32 cellular contexts compared by ENCODE assay signal in genomic region chr1:182386980-182387379, GRCh38. TPM values are rescaled to one million over a fixed set of nuclear protein-coding genes. Genes with fewer than 3 reads are reported as not detected.
DNase-seq lines count a peak whose midpoint lies in the region; ATAC-seq and TF ChIP-seq lines count a peak whose summit lies in the region.
"Had no signal": no experiment of that assay in that cellular context is flagged by ENCODE, and none has a peak within 500 bp of the region (broad histone marks: within the 10 kb centered on the region; RNA-seq: fewer than 3 reads in every experiment).

No MANE protein-coding gene starts in this region.

- 95 to 100% methylated on average over 1 to 5 of the region's 5 CpGs for WGBS in gastroesophageal sphincter (ENCODE audit: low coverage in 1 of 2), 2 donors

- H3K4me1 ChIP-seq in gastroesophageal sphincter (peaks cover 3 to 64% (median 12%) of the 10 kb centered on the region in 3 donors), vagina (peaks cover 64% of the 10 kb centered on the region)

- DNase-seq in progenitor cell of endocrine pancreas (ENCODE audit: low spot score, unreplicated experiment), result no peak
- DNase-seq in vagina (ENCODE audit: extremely low spot score in 2 of 2), result no peak
- no peak for DNase-seq in NOMO-1 (lab: John Stamatoyannopoulos, UW; ENCODE audit: unreplicated experiment in 2 of 2)
- no peak for DNase-seq in SKM-1 (lab: John Stamatoyannopoulos, UW; ENCODE audit: unreplicated experiment)
- DNase-seq: activated CD4-positive, alpha-beta T cell treated with anti-CD3 and anti-CD28 coated beads, Interleukin-2, amount 50 U/mL, for 4 hours; activated gamma-delta T cell treated with Interleukin-2 at 50 U/mL for 16 hours; activated naive CD8-positive, alpha-beta T cell treated with anti-CD3 and anti-CD28 coated beads, Interleukin-2, amount 10 ng/mL, durations not matched to agents 7 days and 5 days; activated T-cell treated with anti-CD3 and anti-CD28 coated beads, Interleukin-2, amount 50 U/mL, for 48 hours; COR-L47; HCEC 1CT; left lung; mesendoderm; NCI-H1417; NCI-H2081 treated with DMSO at 0.1 percent for 48 hours; NCI-H2227 treated with DMSO at 0.1 percent for 48 hours; NCI-H526 treated with DMSO at 0.1 percent for 48 hours; PC-9; stimulated activated naive CD4-positive, alpha-beta T cell; T-helper 17 cell had no signal

- H3K27me3 ChIP-seq in gastroesophageal sphincter (no peaks in the 10 kb centered on the region), vagina (no peaks in the 10 kb centered on the region)
- H3K27me3 ChIP-seq: BLaER1 treated with 17β-estradiol and CSF1 and Interleukin-3, amounts not matched to agents 10 nM and 100 nM; left lung had no signal

- TF ChIP-seq POLR2A in gastroesophageal sphincter (IDR thresholded peaks at IDR 0.05) (no peak), vagina (IDR thresholded peaks at IDR 0.05) (no peak)

- H3K27me3 Mint-ChIP-seq in brain (peaks cover 20% of the 10 kb centered on the region), progenitor cell of endocrine pancreas (no peaks in the 10 kb centered on the region)
- H3K27me3 Mint-ChIP-seq: T-helper 17 cell had no signal

- no peak for TF ChIP-seq EP300 in gastroesophageal sphincter (IDR thresholded peaks at IDR 0.05)

- peaks cover 85% of the 10 kb centered on the region for H3K36me3 Mint-ChIP-seq in brain
- peaks cover 68% of the 10 kb centered on the region for H3K36me3 Mint-ChIP-seq in progenitor cell of endocrine pancreas (ENCODE audit: insufficient read depth)

- peaks cover 18 to 83% of the 10 kb centered on the region in 2 donors for H3K36me3 ChIP-seq in gastroesophageal sphincter
- peaks cover 0 to 89% of the 10 kb centered on the region in 2 donors for H3K36me3 ChIP-seq in vagina

- no peak for TF ChIP-seq CTCF in brain (conservative IDR thresholded peaks at IDR 0.05)
- no peak for TF ChIP-seq CTCF in gastroesophageal sphincter (IDR thresholded peaks at IDR 0.05)
- no peak for TF ChIP-seq CTCF in progenitor cell of endocrine pancreas (IDR thresholded peaks at IDR 0.05; ENCODE audit: unreplicated experiment)
- TF ChIP-seq CTCF in vagina (IDR thresholded peaks at IDR 0.05), result no peak

- H3K9me3 ChIP-seq in gastroesophageal sphincter (no peaks in the 10 kb centered on the region), vagina (no peaks in the 10 kb centered on the region)
- H3K9me3 ChIP-seq: BLaER1 treated with 17β-estradiol and CSF1 and Interleukin-3, amounts not matched to agents 10 nM and 100 nM; left lung had no signal

- peak overlapping the region in 4 of 5 experiments; percentile 21 to 100 (median 80) for H3K4me3 Mint-ChIP-seq in brain
- peak overlapping the region; percentile 30 for H3K4me3 Mint-ChIP-seq in progenitor cell of endocrine pancreas (ENCODE audit: low read depth)
- H3K4me3 Mint-ChIP-seq: activated naive CD8-positive, alpha-beta T cell treated with anti-CD3 and anti-CD28 coated beads, Interleukin-2, amount 10 ng/mL, durations not matched to agents 7 days and 5 days; T-helper 17 cell had no signal

- H3K4me3 ChIP-seq in gastroesophageal sphincter (peak overlapping the region; percentile 90 to 97), vagina (peak overlapping the region; percentile 81 to 88)
- H3K4me3 ChIP-seq: PC-9 had no signal

- intact Hi-C loops in vagina (cut with DNase I), result no loop called here

- peaks cover 0 to 4% (median 0%) of the 10 kb centered on the region in 5 experiments for H3K9me3 Mint-ChIP-seq in brain
- no peaks in the 10 kb centered on the region for H3K9me3 Mint-ChIP-seq in progenitor cell of endocrine pancreas (ENCODE audit: low read depth)
- H3K9me3 Mint-ChIP-seq: activated naive CD8-positive, alpha-beta T cell treated with anti-CD3 and anti-CD28 coated beads, Interleukin-2, amount 10 ng/mL, durations not matched to agents 7 days and 5 days had no signal

- H3K27ac Mint-ChIP-seq in brain (peak overlapping the region in 3 of 5 experiments; percentile 20 to 99 (median 28)), progenitor cell of endocrine pancreas (no peak overlapping the region)
- H3K27ac Mint-ChIP-seq: activated naive CD8-positive, alpha-beta T cell treated with anti-CD3 and anti-CD28 coated beads, Interleukin-2, amount 10 ng/mL, durations not matched to agents 7 days and 5 days; T-helper 17 cell had no signal

- H3K4me1 Mint-ChIP-seq in brain (peaks cover 45% of the 10 kb centered on the region), progenitor cell of endocrine pancreas (ENCODE audit: low read depth) (peaks cover 41% of the 10 kb centered on the region)

- H3K27ac ChIP-seq in gastroesophageal sphincter (peak overlapping the region in 3 of 4 donors; percentile 98 to 100 (median 99)), vagina (peak overlapping the region; percentile 97)
- H3K27ac ChIP-seq: BLaER1 treated with 17β-estradiol and CSF1 and Interleukin-3, amounts not matched to agents 10 nM and 100 nM; HL-60; KMS-11; left lung; PC-9 had no signal

- ATAC-seq in gastroesophageal sphincter, result no peak
- no peak for ATAC-seq in GM19395 (IDR thresholded peaks at IDR 0.05; ENCODE audit: unreplicated experiment)
- ATAC-seq: activated CD4-positive, CD25-positive, alpha-beta regulatory T cell treated with anti-CD3 and anti-CD28 coated beads, Interleukin-2, amount 50 U/mL, for 24 hours; left lung; SK-N-SH treated with all-trans-retinoic acid at 6 μM for 48 hours; T-helper 17 cell had no signal

RNA-seq across cellular contexts. Expression of gene GLUL, which starts 4.6 kb away (rescaled TPM):
- polyA plus RNA-seq in brain (ENCODE audit: insufficient read depth, low read depth, low replicate concordance), result 1,523 TPM
- total RNA-seq in gastroesophageal sphincter (1,000 to 10,000 TPM; 2,239 to 3,071 (median 2,830) TPM), progenitor cell of endocrine pancreas (666 and 734 TPM in 2 replicates), vagina (2,462 TPM)

RNA-seq across cellular contexts. Expression of gene TEDDM1, which starts 13.5 kb away (rescaled TPM):
- polyA plus RNA-seq in brain (ENCODE audit: insufficient read depth, low read depth, low replicate concordance), result not detected
- not detected for total RNA-seq in gastroesophageal sphincter
- not detected in 2 replicates for total RNA-seq in progenitor cell of endocrine pancreas
- not detected for total RNA-seq in vagina
- total RNA-seq: activated naive CD8-positive, alpha-beta T cell treated with anti-CD3 and anti-CD28 coated beads, Interleukin-2, amount 10 ng/mL, durations not matched to agents 7 days and 5 days; astrocyte; dermis microvascular lymphatic vessel endothelial cell; endothelial cell of umbilical vein; glomerular endothelial cell; left lung; omental fat pad; PC-9; T-helper 17 cell had no signal
- polyA plus RNA-seq: endothelial cell of umbilical vein had no signal
